In the genomic region with DNA sequence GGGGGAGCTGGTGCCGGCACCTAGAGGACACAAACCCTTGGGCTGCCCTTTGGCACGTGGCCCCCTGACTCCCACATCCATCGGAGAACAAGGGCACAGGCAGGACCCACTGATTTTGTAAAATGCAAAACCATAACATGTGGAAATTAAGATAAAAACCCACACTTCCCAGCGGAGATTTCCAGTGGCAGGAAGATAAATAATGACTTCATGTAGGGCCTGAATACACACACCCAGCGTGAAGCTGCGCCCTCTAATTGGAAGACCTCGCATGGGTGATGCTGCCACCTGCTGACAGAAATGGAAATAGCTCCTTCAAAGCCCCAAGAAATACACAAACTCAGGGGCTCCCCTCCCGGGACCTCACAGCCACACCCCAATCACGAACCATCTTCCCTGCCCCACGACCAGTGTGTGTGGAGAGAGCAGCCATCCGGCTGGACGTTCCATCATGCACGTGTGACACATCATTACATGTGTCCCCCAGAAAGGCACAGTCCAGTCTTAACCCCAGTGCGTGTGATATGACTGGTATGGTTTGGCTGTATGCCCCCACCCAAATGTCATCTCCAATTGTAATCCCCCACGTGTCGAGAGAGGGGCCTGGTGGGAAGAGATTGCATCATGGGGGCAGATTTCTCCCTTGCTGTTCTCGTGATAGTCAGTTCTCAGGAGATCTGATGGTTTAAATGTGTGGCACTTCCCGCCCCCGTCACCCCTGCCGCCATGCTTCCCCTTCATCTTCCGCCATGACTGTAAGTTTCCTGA, we compare ENCODE assay signal across 8 cellular contexts. TPM values are rescaled to one million over a fixed set of nuclear protein-coding genes. Genes with fewer than 3 reads are reported as not detected.
DNase-seq lines count a peak whose midpoint lies in the region; ATAC-seq and TF ChIP-seq lines count a peak whose summit lies in the region.

No MANE protein-coding gene starts in this region.

- ATAC-seq in HG03378 (IDR thresholded peaks at IDR 0.05; ENCODE audit: unreplicated experiment) (peak; percentile 50), mucosa of descending colon (peak; percentile 91), GM18519 (IDR thresholded peaks at IDR 0.05; ENCODE audit: low FRiP score, unreplicated experiment) (no peak)
- ATAC-seq in activated CD8-positive, alpha-beta memory T cell treated with anti-CD3 and anti-CD28 coated beads, Interleukin-2, amount 10 ng/mL, durations not matched to agents 7 days and 5 days, result peak; percentile 87

- no peaks in the 10 kb centered on the region for H3K36me3 ChIP-seq in Caco-2 (ENCODE audit: control insufficient read depth, insufficient read depth, low read length)
- H3K36me3 ChIP-seq in NT2/D1 (ENCODE audit: insufficient read depth, insufficient read length, low read length), result no peaks in the 10 kb centered on the region
- H3K36me3 ChIP-seq in mucosa of descending colon (ENCODE audit: low read depth), result no peaks in the 10 kb centered on the region

- intact Hi-C loops in Caco-2 (cut with micrococcal nuclease; ENCODE audit: unreplicated experiment), result loop anchor here (1.0 to 2.0 kb wide), 3 partner anchors 32 to 166 kb away; no protein-coding TSS in a partner anchor
- intact Hi-C loops in mucosa of descending colon (cut with DNase I, micrococcal nuclease), result loop anchor here (5.0 kb wide), 2 partner anchors 127 to 167 kb away; a partner anchor contains a TSS

- H3K4me3 Mint-ChIP-seq in Caco-2 (ENCODE audit: unreplicated experiment), result no peak overlapping the region
- no peak overlapping the region for H3K4me3 Mint-ChIP-seq in activated CD8-positive, alpha-beta memory T cell treated with anti-CD3 and anti-CD28 coated beads, Interleukin-2, amount 10 ng/mL, durations not matched to agents 7 days and 5 days
- no peak overlapping the region for H3K4me3 Mint-ChIP-seq in endothelial cell (ENCODE audit: unreplicated experiment)

- H3K9ac ChIP-seq in NT2/D1 (ENCODE audit: insufficient read length, low read depth), result no peak overlapping the region

- H3K27me3 ChIP-seq in Caco-2 (replicated peaks; ENCODE audit: control insufficient read depth, insufficient read depth, low read length) (no peaks in the 10 kb centered on the region), NT2/D1 (ENCODE audit: insufficient read depth, insufficient read length) (peaks cover 23% of the 10 kb centered on the region)

- H3K9me3 Mint-ChIP-seq in Caco-2 (ENCODE audit: unreplicated experiment), result no peaks in the 10 kb centered on the region
- no peaks in the 10 kb centered on the region for H3K9me3 Mint-ChIP-seq in activated CD8-positive, alpha-beta memory T cell treated with anti-CD3 and anti-CD28 coated beads, Interleukin-2, amount 10 ng/mL, durations not matched to agents 7 days and 5 days (ENCODE audit: low read depth)
- H3K9me3 Mint-ChIP-seq in endothelial cell (ENCODE audit: unreplicated experiment), result no peaks in the 10 kb centered on the region

- H3K27ac Mint-ChIP-seq in Caco-2 (ENCODE audit: unreplicated experiment) (no peak overlapping the region), endothelial cell (ENCODE audit: unreplicated experiment) (no peak overlapping the region)
- no peak overlapping the region for H3K27ac Mint-ChIP-seq in activated CD8-positive, alpha-beta memory T cell treated with anti-CD3 and anti-CD28 coated beads, Interleukin-2, amount 10 ng/mL, durations not matched to agents 7 days and 5 days

- H3K9me3 ChIP-seq in Caco-2, result no peaks in the 10 kb centered on the region
- no peaks in the 10 kb centered on the region for H3K9me3 ChIP-seq in NT2/D1 (ENCODE audit: insufficient read depth, low read length)
- H3K9me3 ChIP-seq in mucosa of descending colon, result no peaks in the 10 kb centered on the region

- H3K27me3 Mint-ChIP-seq in Caco-2 (ENCODE audit: insufficient read depth, unreplicated experiment), result no peaks in the 10 kb centered on the region
- peaks cover 6% of the 10 kb centered on the region for H3K27me3 Mint-ChIP-seq in activated CD8-positive, alpha-beta memory T cell treated with anti-CD3 and anti-CD28 coated beads, Interleukin-2, amount 10 ng/mL, durations not matched to agents 7 days and 5 days
- peaks cover 15% of the 10 kb centered on the region for H3K27me3 Mint-ChIP-seq in endothelial cell (ENCODE audit: unreplicated experiment)

- H3K4me1 Mint-ChIP-seq in Caco-2 (ENCODE audit: low read depth, unreplicated experiment) (peaks cover 28% of the 10 kb centered on the region), endothelial cell (ENCODE audit: unreplicated experiment) (peaks cover 61% of the 10 kb centered on the region)
- H3K4me1 Mint-ChIP-seq in activated CD8-positive, alpha-beta memory T cell treated with anti-CD3 and anti-CD28 coated beads, Interleukin-2, amount 10 ng/mL, durations not matched to agents 7 days and 5 days, result peaks cover 15% of the 10 kb centered on the region

- CTCF ChIA-PET in Caco-2 (lab: Charles Lee), result interaction anchor here (0.6 to 1.7 kb wide), 19 partner anchors 8 to 166 kb away, joined by 3 to 44 read pairs (median 5); a partner anchor contains a TSS
- CTCF ChIA-PET in activated CD8-positive, alpha-beta memory T cell treated with anti-CD3 and anti-CD28 coated beads, Interleukin-2, amount 10 ng/mL, durations not matched to agents 7 days and 5 days (lab: Charles Lee), result interaction anchor here (0.7 to 5.4 kb wide), 27 partner anchors 10 to 166 kb away, joined by 3 to 66 read pairs (median 4); a partner anchor contains a TSS

- H3K4me1 ChIP-seq in Caco-2, result peaks cover 29% of the 10 kb centered on the region
- peaks cover 12% of the 10 kb centered on the region for H3K4me1 ChIP-seq in NT2/D1 (ENCODE audit: insufficient read depth, insufficient read length)
- H3K4me1 ChIP-seq in mucosa of descending colon (ENCODE audit: low read depth), result peaks cover 16% of the 10 kb centered on the region

- DNase-seq in Caco-2 (peak; percentile 65 to 73), NT2/D1 (ENCODE audit: low read depth, low spot score) (peak; percentile 54), endothelial cell (ENCODE audit: low spot score) (peak; percentile 74), mucosa of descending colon (peak in 2 of 3 donors; percentile 56 to 91)
- peak; percentile 78 for DNase-seq in activated CD8-positive, alpha-beta memory T cell treated with anti-CD3 and anti-CD28 coated beads, Interleukin-2, amount 10 ng/mL, durations not matched to agents 7 days and 5 days
- peak; percentile 40 to 65 for DNase-seq in stimulated activated CD8-positive, alpha-beta memory T cell treated with anti-CD3 and anti-CD28 coated beads, Interleukin-4, amount 100 ng/mL, for 4 hours (ENCODE audit: low read depth in 2 of 2, low spot score in 1 of 2)

- H3K36me3 Mint-ChIP-seq in Caco-2 (ENCODE audit: insufficient read depth, unreplicated experiment), result peaks cover under 1% of the 10 kb centered on the region
- H3K36me3 Mint-ChIP-seq in activated CD8-positive, alpha-beta memory T cell treated with anti-CD3 and anti-CD28 coated beads, Interleukin-2, amount 10 ng/mL, durations not matched to agents 7 days and 5 days, result no peaks in the 10 kb centered on the region
- peaks cover 9% of the 10 kb centered on the region for H3K36me3 Mint-ChIP-seq in endothelial cell (ENCODE audit: low read depth, unreplicated experiment)

- BruUV-seq in Caco-2 (replicated peaks; lab: Mats Ljungman, UMichigan), result no TSS peak

- POLR2A ChIA-PET in Caco-2 (lab: Charles Lee), result interaction anchor here (1.0 kb wide), 1 partner anchor 88 kb away, joined by 4 read pairs; no protein-coding TSS in a partner anchor

- no peak overlapping the region for H3K4me3 ChIP-seq in Caco-2 (ENCODE audit: low read depth, low read length)
- no peak overlapping the region for H3K4me3 ChIP-seq in NT2/D1 (ENCODE audit: insufficient read length, low read depth)
- H3K4me3 ChIP-seq in mucosa of descending colon, result no peak overlapping the region

- TF ChIP-seq CTCF in Caco-2 (IDR thresholded peaks at IDR 0.05; ENCODE audit: insufficient read depth in 1 of 2, low read depth in 1 of 2, low read length in 1 of 2, severe bottlenecking in 1 of 2, unreplicated experiment in 1 of 2) (peak; percentile 78 to 82), endothelial cell (IDR thresholded peaks at IDR 0.05; ENCODE audit: unreplicated experiment) (peak; percentile 89), mucosa of descending colon (IDR thresholded peaks at IDR 0.05) (peak; percentile 58)

RNA-seq across cellular contexts. Expression of a gene that starts 5.7 kb away (rescaled TPM):
- total RNA-seq in Caco-2 (2022) (39.0 and 43.9 TPM in 2 replicates), endothelial cell (ENCODE audit: unreplicated experiment) (35.2 TPM), mucosa of descending colon (10 to 100 TPM; 70.4 to 96.0 (median 76.1) TPM)
- 10 to 100 TPM in 1 of 2 experiments, 1 to 10 TPM in 1; 8.6 to 13.2 TPM for total RNA-seq in activated CD8-positive, alpha-beta memory T cell treated with anti-CD3 and anti-CD28 coated beads, Interleukin-2, amount 10 ng/mL, durations not matched to agents 7 days and 5 days

RNA-seq across cellular contexts. Expression of a gene that starts 7.8 kb away (rescaled TPM):
- total RNA-seq in Caco-2 (2022) (12.1 and 13.3 TPM in 2 replicates), endothelial cell (ENCODE audit: unreplicated experiment) (198 TPM), mucosa of descending colon (10 to 100 TPM in 1 of 3 donors, 1 to 10 TPM in 2; 6.2 to 12.2 (median 8.5) TPM)
- 10 to 100 TPM in 1 of 2 experiments, 1 to 10 TPM in 1; 2.1 to 11.2 TPM for total RNA-seq in activated CD8-positive, alpha-beta memory T cell treated with anti-CD3 and anti-CD28 coated beads, Interleukin-2, amount 10 ng/mL, durations not matched to agents 7 days and 5 days

RNA-seq across cellular contexts. Expression of a gene that starts 30.8 kb away (rescaled TPM):
- total RNA-seq in Caco-2 (2022) (25.1 and 31.6 TPM in 2 replicates), endothelial cell (ENCODE audit: unreplicated experiment) (19.0 TPM), mucosa of descending colon (10 to 100 TPM; 19.2 to 26.3 (median 21.0) TPM)
- 10 to 100 TPM; 38.1 to 43.8 TPM for total RNA-seq in activated CD8-positive, alpha-beta memory T cell treated with anti-CD3 and anti-CD28 coated beads, Interleukin-2, amount 10 ng/mL, durations not matched to agents 7 days and 5 days

RNA-seq across cellular contexts. Expression of a gene that starts 33.2 kb away (rescaled TPM):
- total RNA-seq in Caco-2 (2022) (11.7 and 11.9 TPM in 2 replicates), endothelial cell (ENCODE audit: unreplicated experiment) (not detected), mucosa of descending colon (under 1 TPM; 0.12 to 0.63 (median 0.51) TPM)
- total RNA-seq in activated CD8-positive, alpha-beta memory T cell treated with anti-CD3 and anti-CD28 coated beads, Interleukin-2, amount 10 ng/mL, durations not matched to agents 7 days and 5 days, result 10 to 100 TPM in 1 of 2 experiments, 1 to 10 TPM in 1; 2.1 to 15.2 TPM

Comparison
In these comparisons a context has a peak if more than half of its experiments do, and no peak if none do; other contexts are left out.
1. RNA of a gene that starts 7.8 kb away (total RNA-seq): 198 TPM in endothelial cell (single experiment); 12.1 to 13.3 TPM in Caco-2, 2.1 to 11.2 TPM in activated CD8-positive, alpha-beta memory T cell treated with anti-CD3 and anti-CD28 coated beads, Interleukin-2, amount 10 ng/mL, durations not matched to agents 7 days and 5 days and 6.2 to 12.2 TPM in mucosa of descending colon; every median in the first group is over 10 times any median in the second.
2. Peak in every context shown above with its lines, with median percentiles within 50 percentile points of each other: DNase-seq and CTCF ChIP-seq.